In genomic region chr1:161069201-161069685, GRCh38 we compare ENCODE assay signal across 11 cellular contexts. TPM values are rescaled to one million over a fixed set of nuclear protein-coding genes. Genes with fewer than 3 reads are reported as not detected.
A peak's percentile ranks its signal among the peaks of the same experiment; 100 is the strongest.
DNase-seq lines count a peak whose midpoint lies in the region; ATAC-seq and TF ChIP-seq lines count a peak whose summit lies in the region.
"Had no signal": no experiment of that assay in that cellular context is flagged by ENCODE, and none has a peak within 500 bp of the region (broad histone marks: within the 10 kb centered on the region; RNA-seq: fewer than 3 reads in every experiment).

No MANE protein-coding gene starts in this region.

- H3K27ac ChIP-seq in OCI-LY7 (ENCODE audit: low read depth, low read length, poor library complexity, severe bottlenecking) (peak overlapping the region; percentile 86), esophagus squamous epithelium (peak overlapping the region; percentile 72 to 86 (median 84)), thoracic aorta (peak overlapping the region; percentile 12 to 36)

- H3K79me2 ChIP-seq in OCI-LY7 (ENCODE audit: insufficient read depth, low read depth, low read length) = peaks cover 48% of the 10 kb centered on the region

- peak overlapping the region; percentile 99 for H3K4me2 ChIP-seq in OCI-LY7 (ENCODE audit: low read length)

- no peaks in the 10 kb centered on the region for H3K9me3 Mint-ChIP-seq in activated CD8-positive, alpha-beta memory T cell treated with anti-CD3 and anti-CD28 coated beads, Interleukin-2, amount 10 ng/mL, durations not matched to agents 7 days and 5 days (ENCODE audit: low read depth)
- H3K9me3 Mint-ChIP-seq: mesothelial cell of epicardium had no signal

- peaks cover 6% of the 10 kb centered on the region; the same call in 1 of the 2 replicates for H4K20me1 ChIP-seq in OCI-LY7 (ENCODE audit: insufficient read depth, low read length)

- intact Hi-C loops in OCI-LY7 (cut with micrococcal nuclease; ENCODE audit: unreplicated experiment) (loop anchor here (2.0 kb wide), 2 partner anchors 50 to 86 kb away; partner anchors contain the start of genes NIT1 and PFDN2), esophagus squamous epithelium (cut with DNase I) (no loop called here)

- peaks cover 27% of the 10 kb centered on the region for H3K36me3 ChIP-seq in OCI-LY7 (ENCODE audit: insufficient read depth, low read length)
- H3K36me3 ChIP-seq in esophagus squamous epithelium = peaks cover 0 to 60% (median 7%) of the 10 kb centered on the region in 3 donors
- no peaks in the 10 kb centered on the region for H3K36me3 ChIP-seq in thoracic aorta

- no peaks in the 10 kb centered on the region for H3K9me2 ChIP-seq in OCI-LY7 (ENCODE audit: insufficient read depth, low read length)

- H3K4me1 ChIP-seq in OCI-LY7 (ENCODE audit: insufficient read depth, low read length, poor library complexity, severe bottlenecking) = peaks cover 30% of the 10 kb centered on the region
- peaks cover 0 to 71% (median 10%) of the 10 kb centered on the region in 3 donors for H3K4me1 ChIP-seq in esophagus squamous epithelium
- H3K4me1 ChIP-seq in thoracic aorta (ENCODE audit: control insufficient read depth in 1 of 2, low read depth in 2 of 2) = no peaks in the 10 kb centered on the region

- H3K4me3 ChIP-seq in OCI-LY7 (ENCODE audit: low read depth, low read length, poor library complexity, severe bottlenecking) (peak overlapping the region; percentile 96), esophagus squamous epithelium (peak overlapping the region; percentile 21 to 62 (median 42)), thoracic aorta (peak overlapping the region; percentile 63)

- DNase-seq in activated CD8-positive, alpha-beta memory T cell treated with anti-CD3 and anti-CD28 coated beads, Interleukin-2, amount 10 ng/mL, durations not matched to agents 7 days and 5 days = peak; percentile 63
- DNase-seq in activated CD8-positive, alpha-beta memory T cell treated with anti-CD3 and anti-CD28 coated beads for 24 hours = no peak
- DNase-seq in OCI-LY7 (ENCODE audit: low spot score) (peak; percentile 41), esophagus squamous epithelium (lab: John Stamatoyannopoulos, UW) (no peak), thoracic aorta (ENCODE audit: low spot score) (no peak), cerebellum (ENCODE audit: low spot score) (no peak)

- BruUV-seq in OCI-LY7 (replicated peaks; lab: Mats Ljungman, UMichigan) = no TSS peak

- no peaks in the 10 kb centered on the region for H3K27me3 Mint-ChIP-seq in activated CD8-positive, alpha-beta memory T cell treated with anti-CD3 and anti-CD28 coated beads, Interleukin-2, amount 10 ng/mL, durations not matched to agents 7 days and 5 days

- H3K36me3 Mint-ChIP-seq in activated CD8-positive, alpha-beta memory T cell treated with anti-CD3 and anti-CD28 coated beads, Interleukin-2, amount 10 ng/mL, durations not matched to agents 7 days and 5 days = peaks cover 34% of the 10 kb centered on the region

- TF ChIP-seq CTCF in OCI-LY7 (conservative IDR thresholded peaks at IDR 0.05; ENCODE audit: low read length) (no peak), esophagus squamous epithelium (IDR thresholded peaks at IDR 0.05) (no peak), thoracic aorta (IDR thresholded peaks at IDR 0.05) (no peak)

- peak overlapping the region; percentile 80; the same call in 1 of the 2 replicates for H2AFZ ChIP-seq in OCI-LY7 (ENCODE audit: low read length)

- peak overlapping the region; percentile 100 for H3K27ac Mint-ChIP-seq in activated CD8-positive, alpha-beta memory T cell treated with anti-CD3 and anti-CD28 coated beads, Interleukin-2, amount 10 ng/mL, durations not matched to agents 7 days and 5 days
- H3K27ac Mint-ChIP-seq: mesothelial cell of epicardium had no signal

- CTCF ChIA-PET in activated CD8-positive, alpha-beta memory T cell treated with anti-CD3 and anti-CD28 coated beads, Interleukin-2, amount 10 ng/mL, durations not matched to agents 7 days and 5 days (lab: Charles Lee) = interaction anchor here (0.8 to 8.2 kb wide), 13 partner anchors 14 to 88 kb away, joined by 3 to 154 read pairs (median 4); partner anchors contain the start of genes F11R, KLHDC9, NECTIN4 and TSTD1
- CTCF ChIA-PET in OCI-LY7 (lab: Charles Lee; ENCODE audit: unreplicated experiment) = interaction anchor here (0.6 to 1.4 kb wide), 4 partner anchors 14 to 38 kb away, joined by 3 to 6 read pairs (median 4); partner anchors contain the start of gene USF1

- H3K4me1 Mint-ChIP-seq in activated CD8-positive, alpha-beta memory T cell treated with anti-CD3 and anti-CD28 coated beads, Interleukin-2, amount 10 ng/mL, durations not matched to agents 7 days and 5 days = peaks cover 64% of the 10 kb centered on the region
- H3K4me1 Mint-ChIP-seq: mesothelial cell of epicardium had no signal

- H3K4me3 Mint-ChIP-seq in activated CD8-positive, alpha-beta memory T cell treated with anti-CD3 and anti-CD28 coated beads, Interleukin-2, amount 10 ng/mL, durations not matched to agents 7 days and 5 days = peak overlapping the region; percentile 99
- H3K4me3 Mint-ChIP-seq: mesothelial cell of epicardium had no signal

- WGBS in esophagus squamous epithelium, 2 donors = 49 to 75% methylated on average over 8 to 9 of the region's 11 CpGs

- H3K9me3 ChIP-seq in OCI-LY7 (ENCODE audit: low read length) (no peaks in the 10 kb centered on the region), esophagus squamous epithelium (no peaks in the 10 kb centered on the region), thoracic aorta (no peaks in the 10 kb centered on the region)

- H3K27me3 ChIP-seq in esophagus squamous epithelium (no peaks in the 10 kb centered on the region), thoracic aorta (replicated peaks; ENCODE audit: insufficient read depth) (no peaks in the 10 kb centered on the region)

- no peak for TF ChIP-seq POLR2A in esophagus squamous epithelium (IDR thresholded peaks at IDR 0.05)

- POLR2A ChIA-PET in OCI-LY7 (lab: Charles Lee) = interaction anchor here (0.5 to 3.9 kb wide), 14 partner anchors 9 to 133 kb away, joined by 3 to 42 read pairs (median 5); partner anchors contain the start of genes NDUFS2, NIT1, PFDN2 and TSTD1

- ATAC-seq in activated CD8-positive, alpha-beta memory T cell treated with anti-CD3 and anti-CD28 coated beads, Interleukin-2, amount 10 ng/mL, durations not matched to agents 7 days and 5 days = peak; percentile 1
- ATAC-seq in thoracic aorta (ENCODE audit: insufficient number of reproducible peaks, low FRiP score, low read depth) (no peak), HG03439 (IDR thresholded peaks at IDR 0.05; ENCODE audit: unreplicated experiment) (no peak), GM19035 (IDR thresholded peaks at IDR 0.05; ENCODE audit: unreplicated experiment) (no peak)

RNA-seq across cellular contexts. Expression of gene ARHGAP30, which starts 0.4 kb away (rescaled TPM):
- 100 to 1,000 TPM; 260 to 273 TPM for total RNA-seq in activated CD8-positive, alpha-beta memory T cell treated with anti-CD3 and anti-CD28 coated beads, Interleukin-2, amount 10 ng/mL, durations not matched to agents 7 days and 5 days
- total RNA-seq in OCI-LY7 (2014; rRNA removed; shearing (Covaris generic)) = 56.2 and 62.9 TPM in 2 replicates
- total RNA-seq in OCI-LY7 (2022) = 86.7 and 101 TPM in 2 replicates
- 10 to 100 TPM in 2 of 4 donors, 1 to 10 TPM in 2; 2.9 to 13.5 (median 7.4) TPM for total RNA-seq in esophagus squamous epithelium
- total RNA-seq in thoracic aorta = 10 to 100 TPM; 16.4 to 16.9 TPM
- total RNA-seq in cerebellum = 1.00 TPM
- total RNA-seq: LHCN-M2 had no signal

RNA-seq across cellular contexts. Expression of gene NECTIN4, which starts 20.1 kb away (rescaled TPM):
- total RNA-seq in activated CD8-positive, alpha-beta memory T cell treated with anti-CD3 and anti-CD28 coated beads, Interleukin-2, amount 10 ng/mL, durations not matched to agents 7 days and 5 days = under 1 TPM; 0.12 TPM
- total RNA-seq in OCI-LY7 (2014; rRNA removed; shearing (Covaris generic)) = not detected in 2 replicates
- total RNA-seq in OCI-LY7 (2022) (not detected in 2 replicates), esophagus squamous epithelium (100 to 1,000 TPM in 2 of 4 donors, 10 to 100 TPM in 2; 52.7 to 161 (median 96.2) TPM), thoracic aorta (under 1 TPM in 1 of 2 donors, not detected in 1; 0.14 TPM), cerebellum (not detected)
- total RNA-seq: LHCN-M2; T-helper 1 cell treated with Interleukin-12 subunit alpha and Interleukin-12 subunit beta and Interleukin-4 antibody, amounts not matched to agents 30 ng/mL and 1 ng/mL, for 36 hours had no signal

RNA-seq across cellular contexts. Expression of gene USF1, which starts 23.5 kb away (rescaled TPM):
- 10 to 100 TPM; 75.4 to 90.1 TPM for total RNA-seq in activated CD8-positive, alpha-beta memory T cell treated with anti-CD3 and anti-CD28 coated beads, Interleukin-2, amount 10 ng/mL, durations not matched to agents 7 days and 5 days
- 83.1 and 97.5 TPM in 2 replicates for total RNA-seq in OCI-LY7 (2014; rRNA removed; shearing (Covaris generic))
- total RNA-seq in OCI-LY7 (2022) = 57.6 and 60.9 TPM in 2 replicates
- 10 to 100 TPM; 35.9 to 55.7 (median 49.4) TPM for total RNA-seq in esophagus squamous epithelium
- 10 to 100 TPM; 57.9 to 69.4 TPM for total RNA-seq in thoracic aorta
- 61.5 TPM for total RNA-seq in cerebellum

RNA-seq across cellular contexts. Expression of gene KLHDC9, which starts 28.9 kb away (rescaled TPM):
- under 1 TPM; 0.52 to 0.85 TPM for total RNA-seq in activated CD8-positive, alpha-beta memory T cell treated with anti-CD3 and anti-CD28 coated beads, Interleukin-2, amount 10 ng/mL, durations not matched to agents 7 days and 5 days
- 0.95 and 2.7 TPM in 2 replicates for total RNA-seq in OCI-LY7 (2014; rRNA removed; shearing (Covaris generic))
- total RNA-seq in OCI-LY7 (2022) = 1.3 and 3.0 TPM in 2 replicates
- total RNA-seq in esophagus squamous epithelium = 1 to 10 TPM in 3 of 4 donors, under 1 TPM in 1; 0.31 to 2.7 (median 1.7) TPM
- 1 to 10 TPM; 7.9 to 8.6 TPM for total RNA-seq in thoracic aorta
- total RNA-seq in cerebellum = 6.5 TPM
- total RNA-seq: T-helper 1 cell treated with Interleukin-12 subunit alpha and Interleukin-12 subunit beta and Interleukin-4 antibody, amounts not matched to agents 30 ng/mL and 1 ng/mL, for 36 hours had no signal

RNA-seq across cellular contexts. Expression of gene TSTD1, which starts 30.5 kb away (rescaled TPM):
- total RNA-seq in activated CD8-positive, alpha-beta memory T cell treated with anti-CD3 and anti-CD28 coated beads, Interleukin-2, amount 10 ng/mL, durations not matched to agents 7 days and 5 days = 10 to 100 TPM; 62.8 TPM
- total RNA-seq in OCI-LY7 (2014; rRNA removed; shearing (Covaris generic)) = 164 and 206 TPM in 2 replicates
- total RNA-seq in OCI-LY7 (2022) (73.4 and 89.2 TPM in 2 replicates), esophagus squamous epithelium (10 to 100 TPM; 69.3 to 99.0 (median 91.4) TPM), thoracic aorta (10 to 100 TPM; 19.9 to 34.2 TPM), cerebellum (21.6 TPM)

Comparison
In these comparisons a context has a peak if more than half of its experiments do, and no peak if none do; other contexts are left out.
1. DNase-seq: peak in activated CD8-positive, alpha-beta memory T cell treated with anti-CD3 and anti-CD28 coated beads, Interleukin-2, amount 10 ng/mL, durations not matched to agents 7 days and 5 days (single experiment) and OCI-LY7 (single experiment); none in activated CD8-positive, alpha-beta memory T cell treated with anti-CD3 and anti-CD28 coated beads for 24 hours (single experiment), esophagus squamous epithelium (single experiment), thoracic aorta (single experiment) and cerebellum (single experiment).
2. H3K27ac ChIP-seq: peak in every context shown above with its lines; median percentile 86 in OCI-LY7; 84 in esophagus squamous epithelium; 24 in thoracic aorta.
3. H3K4me3 ChIP-seq: peak in every context shown above with its lines; median percentile 96 in OCI-LY7; 63 in thoracic aorta; 42 in esophagus squamous epithelium.
4. RNA of gene NECTIN4, which starts 20.1 kb away (total RNA-seq): 52.7 to 161 TPM in esophagus squamous epithelium; 0.14 TPM in thoracic aorta, 0.12 TPM in activated CD8-positive, alpha-beta memory T cell treated with anti-CD3 and anti-CD28 coated beads, Interleukin-2, amount 10 ng/mL, durations not matched to agents 7 days and 5 days, not detected in OCI-LY7 and not detected in cerebellum (single experiment); every median in the first group is over 10 times any median in the second.